18 cellular contexts compared by ENCODE assay signal in the genomic region with DNA sequence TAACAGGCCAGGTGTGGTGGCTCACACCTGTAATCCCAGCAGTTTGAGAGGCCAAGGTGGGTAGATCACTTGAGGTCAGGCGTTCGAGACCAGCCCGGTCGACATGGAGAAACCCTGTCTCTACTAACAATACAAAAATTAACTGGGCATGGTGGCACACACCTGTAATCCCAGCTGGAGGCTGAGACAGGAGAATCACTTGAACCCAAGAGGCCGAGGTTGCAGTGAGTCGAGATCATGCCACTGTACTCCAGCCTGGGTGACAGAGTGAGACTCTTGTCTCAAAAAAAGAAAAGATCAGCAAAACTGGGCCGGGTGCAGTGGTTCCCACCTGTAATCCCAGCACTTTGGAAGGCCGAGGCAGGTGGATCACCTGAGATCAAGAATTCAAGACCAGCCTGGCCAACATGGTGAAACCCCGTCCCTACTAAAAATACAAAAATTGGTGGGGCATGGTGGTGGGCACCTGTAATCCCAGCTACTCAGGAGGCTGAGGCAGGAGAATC. TPM values are rescaled to one million over a fixed set of nuclear protein-coding genes. Genes with fewer than 3 reads are reported as not detected.
"Had no signal": no experiment of that assay in that cellular context is flagged by ENCODE, and none has a peak within 500 bp of the region (broad histone marks: within the 10 kb centered on the region; RNA-seq: fewer than 3 reads in every experiment).

No MANE protein-coding gene starts in this region.

RNA-seq across cellular contexts. Expression of a gene that starts 11.4 kb away (rescaled TPM):
- total RNA-seq: activated CD4-positive, alpha-beta memory T cell treated with anti-CD3 and anti-CD28 coated beads for 36 hours; activated CD4-positive, alpha-beta T cell treated with anti-CD3 and anti-CD28 coated beads for 36 hours; activated CD4-positive, alpha-beta T cell treated with anti-CD3 and anti-CD28 coated beads, Interleukin-2, amount 10 ng/mL, durations not matched to agents 24 days and 14 days; activated CD8-positive, alpha-beta memory T cell treated with anti-CD3 and anti-CD28 coated beads for 36 hours; activated CD8-positive, alpha-beta memory T cell treated with anti-CD3 and anti-CD28 coated beads, Interleukin-2, amount 10 ng/mL, durations not matched to agents 7 days and 5 days; activated CD8-positive, alpha-beta T cell treated with anti-CD3 and anti-CD28 coated beads, Interleukin-2, amount 10 ng/mL, durations not matched to agents 7 days and 5 days; activated naive CD4-positive, alpha-beta T cell treated with anti-CD3 and anti-CD28 coated beads, Interleukin-2, amount 50 U/mL, for 72 hours; activated naive CD8-positive, alpha-beta T cell treated with anti-CD3 and anti-CD28 coated beads, Interleukin-2, amount 10 ng/mL, durations not matched to agents 7 days and 5 days; activated T-helper 1 cell treated with anti-CD3 and anti-CD28 coated beads, Interleukin-12 subunit alpha, Interleukin-12 subunit beta, Interleukin-2, Interleukin-4 antibody, amounts not matched to agents 30 ng/mL and 10 ng/mL and 1 ng/mL, durations not matched to agents 14 hours and 24 hours and 36 hours; ascending aorta; cardiac muscle cell; colonic mucosa; esophagus muscularis mucosa; gastrocnemius medialis; heart left ventricle had no signal
- polyA plus RNA-seq: cardiac muscle cell had no signal

RNA-seq across cellular contexts. Expression of a gene that starts 17.7 kb away (rescaled TPM):
- total RNA-seq: ascending aorta had no signal

RNA-seq across cellular contexts. Expression of a gene that starts 27.1 kb away (rescaled TPM):
- total RNA-seq: activated CD4-positive, alpha-beta memory T cell treated with anti-CD3 and anti-CD28 coated beads for 36 hours; activated CD4-positive, alpha-beta T cell treated with anti-CD3 and anti-CD28 coated beads for 36 hours; activated CD4-positive, alpha-beta T cell treated with anti-CD3 and anti-CD28 coated beads, Interleukin-2, amount 10 ng/mL, durations not matched to agents 24 days and 14 days; activated CD8-positive, alpha-beta memory T cell treated with anti-CD3 and anti-CD28 coated beads for 36 hours; activated CD8-positive, alpha-beta memory T cell treated with anti-CD3 and anti-CD28 coated beads, Interleukin-2, amount 10 ng/mL, durations not matched to agents 7 days and 5 days; activated CD8-positive, alpha-beta T cell treated with anti-CD3 and anti-CD28 coated beads, Interleukin-2, amount 10 ng/mL, durations not matched to agents 7 days and 5 days; activated naive CD4-positive, alpha-beta T cell treated with anti-CD3 and anti-CD28 coated beads, Interleukin-2, amount 50 U/mL, for 72 hours; activated naive CD8-positive, alpha-beta T cell treated with anti-CD3 and anti-CD28 coated beads, Interleukin-2, amount 10 ng/mL, durations not matched to agents 7 days and 5 days; activated T-helper 1 cell treated with anti-CD3 and anti-CD28 coated beads, Interleukin-12 subunit alpha, Interleukin-12 subunit beta, Interleukin-2, Interleukin-4 antibody, amounts not matched to agents 30 ng/mL and 10 ng/mL and 1 ng/mL, durations not matched to agents 14 hours and 24 hours and 36 hours; ascending aorta; cardiac muscle cell; colonic mucosa; dorsolateral prefrontal cortex; endodermal cell; esophagus muscularis mucosa; gastrocnemius medialis; heart left ventricle had no signal
- polyA plus RNA-seq: cardiac muscle cell, heart left ventricle had no signal

RNA-seq across cellular contexts. Expression of a gene that starts 50.8 kb away (rescaled TPM):
- total RNA-seq: ascending aorta, foreskin keratinocyte had no signal
